ENCODE assay signal across 12 cellular contexts in the genomic region with DNA sequence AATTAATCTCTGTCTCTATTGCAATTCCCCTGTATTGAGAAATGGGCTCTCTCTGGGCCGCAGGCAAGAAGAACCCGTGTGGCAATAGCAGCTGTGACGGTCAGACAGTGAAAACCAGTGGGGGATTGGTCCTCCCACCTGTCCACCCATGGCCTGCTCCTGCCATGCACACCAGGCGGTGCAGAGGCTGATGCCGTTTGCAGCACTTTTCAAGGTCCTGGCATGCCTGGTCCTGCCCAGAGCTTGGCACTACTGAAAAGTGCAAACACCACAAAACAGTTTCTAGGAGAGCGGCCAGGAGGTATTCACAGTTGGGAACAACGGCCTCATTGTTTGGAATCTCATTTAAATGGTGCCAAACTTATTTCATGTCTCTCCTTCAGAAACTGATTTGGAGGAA. TPM values are rescaled to one million over a fixed set of nuclear protein-coding genes. Genes with fewer than 3 reads are reported as not detected.
A peak's percentile ranks its signal among the peaks of the same experiment; 100 is the strongest.
DNase-seq lines count a peak whose midpoint lies in the region; TF ChIP-seq lines count a peak whose summit lies in the region.
"Had no signal": no experiment of that assay in that cellular context is flagged by ENCODE, and none has a peak within 500 bp of the region (broad histone marks: within the 10 kb centered on the region; RNA-seq: fewer than 3 reads in every experiment).

No MANE protein-coding gene starts in this region.

- intact Hi-C loops in sigmoid colon (cut with DNase I) = no loop called here
- intact Hi-C loops in esophagus squamous epithelium (cut with DNase I) = loop anchor here (5.0 kb wide), 1 partner anchor 63 kb away; no protein-coding TSS in a partner anchor

- H3K27me3 ChIP-seq in sigmoid colon (no peaks in the 10 kb centered on the region), esophagus squamous epithelium (no peaks in the 10 kb centered on the region)

- TF ChIP-seq CTCF in RWPE1 (conservative IDR thresholded peaks at IDR 0.05; ENCODE audit: low read depth) (no peak), sigmoid colon (IDR thresholded peaks at IDR 0.05) (no peak), esophagus squamous epithelium (IDR thresholded peaks at IDR 0.05) (peak in 2 of 6 experiments; percentile 11 to 14)

- H3K4me3 ChIP-seq in sigmoid colon (no peak overlapping the region), esophagus squamous epithelium (no peak overlapping the region)
- H3K4me3 ChIP-seq: skin epidermis had no signal

- DNase-seq in NCI-H1105 (lab: John Stamatoyannopoulos, UW) = peak; percentile 82
- DNase-seq in RWPE1 (ENCODE audit: low spot score) = peak; percentile 70
- DNase-seq in globus pallidus (ENCODE audit: low spot score) = peak; percentile 91
- no peak for DNase-seq in sigmoid colon
- no peak for DNase-seq in OCI-M2 (lab: John Stamatoyannopoulos, UW; ENCODE audit: unreplicated experiment)
- no peak for DNase-seq in AG20443 (ENCODE audit: low spot score)
- no peak for DNase-seq in esophagus squamous epithelium (lab: John Stamatoyannopoulos, UW)
- no peak for DNase-seq in NOMO-1 (lab: John Stamatoyannopoulos, UW; ENCODE audit: unreplicated experiment in 2 of 2)
- DNase-seq: activated T-cell treated with anti-CD3 and anti-CD28 coated beads, Interleukin-2, amount 50 U/mL, for 4 hours; EL; T-helper 2 cell had no signal

- H3K9me3 ChIP-seq in sigmoid colon = no peaks in the 10 kb centered on the region
- no peaks in the 10 kb centered on the region for H3K9me3 ChIP-seq in esophagus squamous epithelium

- H3K4me1 ChIP-seq in sigmoid colon (peaks cover 0 to 19% (median 12%) of the 10 kb centered on the region in 4 donors), esophagus squamous epithelium (peaks cover 5 to 23% (median 9%) of the 10 kb centered on the region in 3 donors)

- CTCF ChIA-PET in RWPE1 (lab: Yijun Ruan, JAX) = interaction anchor here (0.6 to 0.7 kb wide), 3 partner anchors 33 to 114 kb away, joined by 3 to 4 read pairs (median 3); no protein-coding TSS in a partner anchor

- TF ChIP-seq EP300 in sigmoid colon (IDR thresholded peaks at IDR 0.05) = no peak

- no peak for TF ChIP-seq POLR2A in sigmoid colon (IDR thresholded peaks at IDR 0.05)
- no peak for TF ChIP-seq POLR2A in esophagus squamous epithelium (IDR thresholded peaks at IDR 0.05)

- H3K27ac ChIP-seq in RWPE1 (peak overlapping the region; percentile 95), sigmoid colon (peak overlapping the region in 3 of 4 donors; percentile 16 to 44 (median 39)), esophagus squamous epithelium (peak overlapping the region in 2 of 4 donors; percentile 2 to 43)

- 20 to 71% methylated on average over 7 of the region's 7 CpGs for WGBS in sigmoid colon, 2 donors
- WGBS in esophagus squamous epithelium, 2 donors = 38 to 55% methylated on average over 5 to 6 of the region's 7 CpGs

- H3K36me3 ChIP-seq in sigmoid colon (peaks cover 0 to 3% (median 0%) of the 10 kb centered on the region in 4 donors), esophagus squamous epithelium (peaks cover 0 to 24% (median 0%) of the 10 kb centered on the region in 3 donors)

- POLR2A ChIA-PET in RWPE1 (lab: Yijun Ruan, JAX; ENCODE audit: low non-redundant PET) = no interaction called here

RNA-seq across cellular contexts. Expression of a gene that starts 41.5 kb away (rescaled TPM):
- total RNA-seq in sigmoid colon (10 to 100 TPM in 2 of 4 donors, 1 to 10 TPM in 2; 7.2 to 18.8 (median 9.9) TPM), esophagus squamous epithelium (10 to 100 TPM; 13.9 to 46.7 (median 27.9) TPM)
- 10 to 100 TPM in 1 of 3 donors, 1 to 10 TPM in 2; 7.2 to 15.1 (median 7.2) TPM for polyA plus RNA-seq in sigmoid colon

RNA-seq across cellular contexts. Expression of a gene that starts 41.9 kb away (rescaled TPM):
- total RNA-seq in sigmoid colon (10 to 100 TPM; 67.0 to 93.1 (median 88.5) TPM), esophagus squamous epithelium (100 to 1,000 TPM in 3 of 4 donors, 10 to 100 TPM in 1; 60.6 to 163 (median 133) TPM)
- polyA plus RNA-seq in sigmoid colon = 100 to 1,000 TPM in 1 of 3 donors, 10 to 100 TPM in 2; 52.9 to 114 (median 72.4) TPM

RNA-seq across cellular contexts. Expression of a gene that starts 45.3 kb away (rescaled TPM):
- total RNA-seq in sigmoid colon (100 to 1,000 TPM; 101 to 158 (median 134) TPM), esophagus squamous epithelium (10 to 100 TPM; 11.0 to 55.5 (median 34.6) TPM)
- 100 to 1,000 TPM in 1 of 3 donors, 10 to 100 TPM in 2; 39.6 to 116 (median 77.5) TPM for polyA plus RNA-seq in sigmoid colon

RNA-seq across cellular contexts. Expression of a gene that starts 54.4 kb away (rescaled TPM):
- total RNA-seq in sigmoid colon (100 to 1,000 TPM in 2 of 4 donors, 10 to 100 TPM in 2; 87.5 to 107 (median 96.3) TPM), esophagus squamous epithelium (10 to 100 TPM; 50.3 to 88.1 (median 69.9) TPM)
- 10 to 100 TPM; 24.6 to 93.4 (median 38.8) TPM for polyA plus RNA-seq in sigmoid colon

RNA-seq across cellular contexts. Expression of a gene that starts 58.0 kb away (rescaled TPM):
- 10 to 100 TPM in 3 of 4 donors, 1 to 10 TPM in 1; 9.7 to 15.6 (median 12.5) TPM for total RNA-seq in sigmoid colon
- polyA plus RNA-seq in sigmoid colon = 10 to 100 TPM; 13.2 to 17.1 (median 16.9) TPM
- total RNA-seq in esophagus squamous epithelium = 10 to 100 TPM in 2 of 4 donors, 1 to 10 TPM in 2; 4.3 to 11.8 (median 10.2) TPM

Comparison
In these comparisons a context has a peak if more than half of its experiments do, and no peak if none do; other contexts are left out.
1. DNase-seq: peak in NCI-H1105 (single experiment), RWPE1 (single experiment) and globus pallidus (single experiment); none in sigmoid colon (single experiment), OCI-M2 (single experiment), AG20443 (single experiment), esophagus squamous epithelium (single experiment) and NOMO-1 (0 of 2).